In genomic region chr6:164283574-164283973, GRCh38 we compare ENCODE assay signal across 19 cellular contexts.
"Had no signal": no experiment of that assay in that cellular context is flagged by ENCODE, and none has a peak within 500 bp of the region (broad histone marks: within the 10 kb centered on the region; RNA-seq: fewer than 3 reads in every experiment).

No MANE protein-coding gene starts in this region.

- H3K27me3 ChIP-seq: esophagus muscularis mucosa, foreskin keratinocyte, gastroesophageal sphincter, heart left ventricle, hepatocyte, neutrophil, right lobe of liver, tibial nerve, upper lobe of left lung had no signal

- H3K4me1 ChIP-seq: esophagus muscularis mucosa, foreskin keratinocyte, gastroesophageal sphincter, heart left ventricle, parathyroid adenoma, right lobe of liver, tibial nerve, upper lobe of left lung had no signal

- H3K27ac ChIP-seq: esophagus muscularis mucosa, foreskin keratinocyte, gastroesophageal sphincter, heart left ventricle, hepatocyte, neutrophil, parathyroid adenoma, right lobe of liver, thoracic aorta, tibial nerve, upper lobe of left lung had no signal

- DNase-seq: effector CD8-positive, alpha-beta T cell; foreskin keratinocyte; heart left ventricle; kidney; natural killer cell; right lobe of liver; small intestine; stimulated activated CD4-positive, alpha-beta T cell treated with anti-CD3 and anti-CD28 coated beads, Interleukin-15, amount 100 ng/mL, for 24 hours; stimulated activated CD4-positive, alpha-beta T cell treated with anti-CD3 and anti-CD28 coated beads, Interleukin-2, amount 100 ng/mL, for 48 hours; stimulated activated naive B cell treated with anti-CD40 and anti-IgM and Interleukin-4, amounts not matched to agents 10 μg/mL and 1 μg/mL and 100 μg/mL, for 72 hours; upper lobe of left lung had no signal

- H3K9me3 ChIP-seq: esophagus muscularis mucosa, gastroesophageal sphincter, neutrophil, right lobe of liver, thoracic aorta had no signal

- H3K36me3 ChIP-seq: esophagus muscularis mucosa, gastroesophageal sphincter, heart left ventricle, neutrophil, right lobe of liver, thoracic aorta, tibial nerve, upper lobe of left lung had no signal

- H3K4me3 ChIP-seq: esophagus muscularis mucosa, gastroesophageal sphincter, heart left ventricle, hepatocyte, lung, right lobe of liver, thoracic aorta, tibial nerve, upper lobe of left lung had no signal
